Comparison of ENCODE assay signal across 8 cellular contexts in the genomic region with DNA sequence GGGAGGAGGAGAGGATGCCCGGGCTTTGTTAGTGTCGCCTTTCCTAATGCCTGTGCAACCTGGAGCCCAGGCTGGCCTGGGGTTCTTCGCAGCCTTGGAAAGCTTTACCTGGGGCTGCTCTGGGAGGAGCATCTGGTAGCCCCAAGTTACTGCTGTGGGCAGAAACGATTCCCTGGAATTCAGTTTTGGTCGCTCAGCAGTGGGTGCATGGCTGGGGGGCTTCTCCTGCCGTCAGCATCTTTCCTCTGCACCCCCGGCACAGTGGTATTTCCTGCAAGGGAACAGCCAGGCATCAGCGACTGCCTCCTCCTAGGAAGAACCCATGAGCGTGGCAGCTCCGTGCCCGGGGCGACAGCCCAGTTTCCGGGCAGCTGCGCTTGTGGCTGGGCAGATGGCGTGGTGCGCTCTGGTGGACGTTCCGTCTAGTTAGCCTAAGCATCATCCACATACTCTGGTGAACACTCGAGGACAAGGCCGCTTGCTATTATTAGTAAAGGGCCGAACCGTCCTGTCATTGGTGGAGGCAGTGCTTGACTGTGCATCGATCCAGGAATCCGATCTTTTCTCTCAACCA.
DNase-seq lines count a peak whose midpoint lies in the region; ATAC-seq and TF ChIP-seq lines count a peak whose summit lies in the region.

No MANE protein-coding gene starts in this region.

- H3K4me1 ChIP-seq in iPS-20b (ENCODE audit: insufficient read depth, low read length) (peaks cover 28% of the 10 kb centered on the region; the same call in 1 of the 2 replicates), spleen (peaks cover 5 to 20% (median 13%) of the 10 kb centered on the region in 6 donors)

- H3K9me3 ChIP-seq in iPS-20b (ENCODE audit: insufficient read depth, low read depth, low read length) (no peaks in the 10 kb centered on the region), spleen (no peaks in the 10 kb centered on the region)

- peaks cover 0 to 1% (median 0%) of the 10 kb centered on the region in 3 donors for H3K9me3 Mint-ChIP-seq in IgD-negative memory B cell

- peak overlapping the region in 3 of 4 donors; percentile 21 to 79 (median 52) for H3K4me3 Mint-ChIP-seq in IgD-negative memory B cell

- H3K36me3 Mint-ChIP-seq in IgD-negative memory B cell = no peaks in the 10 kb centered on the region

- H3K4me1 Mint-ChIP-seq in IgD-negative memory B cell = peaks cover 0 to 6% (median 4%) of the 10 kb centered on the region in 3 donors

- DNase-seq in amygdala (lab: John Stamatoyannopoulos, UW) (peak in 47 of 56 donors; percentile 20 to 74 (median 48)), spleen (no peak), erythroblast (lab: John Stamatoyannopoulos, UW) (no peak), glomerular visceral epithelial cell (ENCODE audit: extremely low spot score) (no peak)

- ATAC-seq in GM18511 (IDR thresholded peaks at IDR 0.05; ENCODE audit: unreplicated experiment) (no peak), HG03354 (IDR thresholded peaks at IDR 0.05; ENCODE audit: poor library complexity, severe bottlenecking, unreplicated experiment) (no peak)

- peaks cover 5% of the 10 kb centered on the region; the same call in 1 of the 2 replicates for H3K36me3 ChIP-seq in iPS-20b (ENCODE audit: insufficient read depth, low read depth, low read length)
- H3K36me3 ChIP-seq in spleen = no peaks in the 10 kb centered on the region

- TF ChIP-seq CTCF in spleen (IDR thresholded peaks at IDR 0.05 in 8 of 11, conservative IDR thresholded peaks at IDR 0.05 in 3 of 11) = no peak

- TF ChIP-seq POLR2A in spleen (IDR thresholded peaks at IDR 0.05) (no peak), erythroblast (IDR thresholded peaks at IDR 0.05; ENCODE audit: low read length) (no peak)

- 5 to 12% (median 10%) methylated on average over 20 to 24 of the region's 24 CpGs for WGBS in spleen, 5 donors

- H3K27me3 ChIP-seq in iPS-20b (ENCODE audit: insufficient read depth, low read length) (peaks cover 9% of the 10 kb centered on the region; the same call in 1 of the 2 replicates), spleen (replicated peaks in 1 of 7) (peaks cover 0 to 89% (median 38%) of the 10 kb centered on the region in 7 donors)

- H3K27me3 Mint-ChIP-seq in IgD-negative memory B cell = peaks cover 50% of the 10 kb centered on the region

- intact Hi-C loops in spleen (cut with DNase I; ENCODE audit: low total_unique reads) = no loop called here

- H3K27ac Mint-ChIP-seq in IgD-negative memory B cell = no peak overlapping the region

- peak overlapping the region; percentile 72 for H3K4me3 ChIP-seq in iPS-20b (ENCODE audit: low read length)
- H3K4me3 ChIP-seq in spleen = peak overlapping the region in 7 of 8 donors; percentile 16 to 62 (median 27)

- H3K27ac ChIP-seq in iPS-20b (ENCODE audit: low read length) = no peak overlapping the region
- H3K27ac ChIP-seq in spleen = no peak overlapping the region

- H3K9ac ChIP-seq in iPS-20b (ENCODE audit: low read depth, low read length) = peak overlapping the region; percentile 89

Comparison
In these comparisons a context has a peak if more than half of its experiments do, and no peak if none do; other contexts are left out.
1. DNase-seq: peak in amygdala (47 of 56); none in spleen (single experiment), erythroblast (0 of 2) and glomerular visceral epithelial cell (single experiment).